In genomic region chr22:20128902-20129746, GRCh38 we compare ENCODE assay signal across 8 cellular contexts. TPM values are rescaled to one million over a fixed set of nuclear protein-coding genes. Genes with fewer than 3 reads are reported as not detected.
DNase-seq lines count a peak whose midpoint lies in the region; ATAC-seq and TF ChIP-seq lines count a peak whose summit lies in the region.

No MANE protein-coding gene starts in this region.

- no peak overlapping the region for H3K4me3 ChIP-seq in OCI-LY3 (ENCODE audit: low read length)
- H3K4me3 ChIP-seq in tibial nerve, result no peak overlapping the region

- TF ChIP-seq POLR2A in tibial nerve (IDR thresholded peaks at IDR 0.05), result no peak

- H3K36me3 ChIP-seq in OCI-LY3 (replicated peaks; ENCODE audit: low read depth, low read length) (peaks cover 34% of the 10 kb centered on the region), tibial nerve (peaks cover 0 to 41% (median 12%) of the 10 kb centered on the region in 3 donors)

- 26 to 30% methylated on average over 8 to 12 of the region's 18 CpGs for WGBS in tibial nerve, 2 donors

- H3K4me1 ChIP-seq in OCI-LY3 (ENCODE audit: low read length) (peaks cover 13% of the 10 kb centered on the region), tibial nerve (peaks cover 0 to 35% (median 14%) of the 10 kb centered on the region in 4 donors)

- H3K9ac ChIP-seq in OCI-LY3 (ENCODE audit: low read length), result no peak overlapping the region

- no peak for TF ChIP-seq EP300 in tibial nerve (IDR thresholded peaks at IDR 0.05)

- no peak overlapping the region for H3K4me2 ChIP-seq in OCI-LY3 (ENCODE audit: low read length)

- H3K27ac ChIP-seq in OCI-LY3 (ENCODE audit: low read length) (no peak overlapping the region), tibial nerve (peak overlapping the region in 2 of 4 donors; percentile 34 to 94)

- ATAC-seq in GM21576 (IDR thresholded peaks at IDR 0.05; ENCODE audit: unreplicated experiment), result no peak

- no peak overlapping the region for H2AFZ ChIP-seq in OCI-LY3 (ENCODE audit: low read depth, low read length)

- DNase-seq in NCI-H82 (lab: John Stamatoyannopoulos, UW) (peak; percentile 78), NCI-H82 treated with DMSO at 0.1 percent for 48 hours (lab: John Stamatoyannopoulos, UW; ENCODE audit: unreplicated experiment) (no peak), inferior parietal cortex (ENCODE audit: extremely low spot score) (peak; percentile 47), tibial nerve (ENCODE audit: low spot score in 2 of 2) (no peak), NCI-H774 (lab: John Stamatoyannopoulos, UW) (no peak)
- peak; percentile 85 for DNase-seq in activated effector memory CD4-positive, alpha-beta T cell treated with anti-CD3 and anti-CD28 coated beads, Interleukin-2, amount 50 U/mL, for 16 hours

- TF ChIP-seq CTCF in OCI-LY3 (IDR thresholded peaks at IDR 0.05; ENCODE audit: low read depth, low read length), result peak; percentile 62
- TF ChIP-seq CTCF in tibial nerve (IDR thresholded peaks at IDR 0.05), result peak in 3 of 5 experiments; percentile 5 to 20 (median 10)

- peaks cover 35% of the 10 kb centered on the region for H4K20me1 ChIP-seq in OCI-LY3 (ENCODE audit: insufficient read depth, low read length)

- no peaks in the 10 kb centered on the region for H3K9me3 ChIP-seq in OCI-LY3 (ENCODE audit: insufficient read depth, low read length)
- H3K9me3 ChIP-seq in tibial nerve, result no peaks in the 10 kb centered on the region

- peaks cover 28% of the 10 kb centered on the region for H3K79me2 ChIP-seq in OCI-LY3 (ENCODE audit: low read length)

- H3K27me3 ChIP-seq in OCI-LY3 (ENCODE audit: low read depth, low read length) (no peaks in the 10 kb centered on the region), tibial nerve (no peaks in the 10 kb centered on the region)

RNA-seq across cellular contexts. Expression of gene ZDHHC8, which starts 2.5 kb away (rescaled TPM):
- 10 to 100 TPM; 40.6 to 53.7 (median 47.4) TPM for total RNA-seq in tibial nerve

RNA-seq across cellular contexts. Expression of gene TRMT2A, which starts 12.1 kb away (rescaled TPM):
- total RNA-seq in tibial nerve, result 100 to 1,000 TPM in 1 of 4 donors, 10 to 100 TPM in 3; 39.0 to 139 (median 55.9) TPM

RNA-seq across cellular contexts. Expression of gene RANBP1, which starts 13.2 kb away (rescaled TPM):
- total RNA-seq in tibial nerve, result 100 to 1,000 TPM; 135 to 238 (median 176) TPM

RNA-seq across cellular contexts. Expression of gene CCDC188, which starts 21.7 kb away (rescaled TPM):
- total RNA-seq in tibial nerve, result 10 to 100 TPM in 1 of 4 donors, 1 to 10 TPM in 3; 1.5 to 12.4 (median 6.6) TPM

RNA-seq across cellular contexts. Expression of gene DGCR8, which starts 49.1 kb away (rescaled TPM):
- 10 to 100 TPM; 23.0 to 35.1 (median 26.0) TPM for total RNA-seq in tibial nerve

Comparison
In these comparisons a context has a peak if more than half of its experiments do, and no peak if none do; other contexts are left out.
1. DNase-seq: peak in NCI-H82 (single experiment), activated effector memory CD4-positive, alpha-beta T cell treated with anti-CD3 and anti-CD28 coated beads, Interleukin-2, amount 50 U/mL, for 16 hours (single experiment) and inferior parietal cortex (single experiment); none in NCI-H82 treated with DMSO at 0.1 percent for 48 hours (single experiment), tibial nerve (0 of 2) and NCI-H774 (single experiment).